Comparison of ENCODE assay signal across 8 cellular contexts in genomic region chr19:29714953-29715694, GRCh38. TPM values are rescaled to one million over a fixed set of nuclear protein-coding genes. Genes with fewer than 3 reads are reported as not detected.
DNase-seq lines count a peak whose midpoint lies in the region; ATAC-seq and TF ChIP-seq lines count a peak whose summit lies in the region.

Gene C19orf12 (minus strand): TSS chr19:29715261. CDS start chr19:29708413, 6,848 bp downstream.

- H3K9ac ChIP-seq in colonic mucosa (ENCODE audit: low read depth in 2 of 2, low read length in 2 of 2): peak within 1 kb of the TSS; percentile 92 to 96

- H3K27me3 ChIP-seq in colonic mucosa: no peaks in the 10 kb centered on the region

- peak; percentile 79 for ATAC-seq in HG02642 (IDR thresholded peaks at IDR 0.05; ENCODE audit: poor library complexity, unreplicated experiment)
- peak; percentile 72 for ATAC-seq in left lobe of liver

- DNase-seq in NCI-H2081 (lab: John Stamatoyannopoulos, UW) (peak; percentile 47 to 49), NCI-H2081 treated with DMSO at 0.1 percent for 48 hours (lab: John Stamatoyannopoulos, UW) (no peak), NCI-H146 (lab: John Stamatoyannopoulos, UW) (peak; percentile 75), colonic mucosa (peak; percentile 49), left lobe of liver (ENCODE audit: low spot score) (peak; percentile 67)
- DNase-seq in activated CD4-positive, CD25-positive, alpha-beta regulatory T cell treated with anti-CD3 and anti-CD28 coated beads, Interleukin-2, amount 50 U/mL, for 72 hours: peak; percentile 75
- peak; percentile 72 to 74 for DNase-seq in stimulated activated CD4-positive, alpha-beta T cell treated with anti-CD3 and anti-CD28 coated beads, Interleukin-2, amount 100 ng/mL, for 24 hours

- no peaks in the 10 kb centered on the region for H3K9me3 ChIP-seq in colonic mucosa

- intact Hi-C loops in colonic mucosa (cut with DNase I): no loop called here

- peaks cover 11% of the 10 kb centered on the region for H3K4me1 ChIP-seq in colonic mucosa

- H3K36me3 ChIP-seq in colonic mucosa: no peaks in the 10 kb centered on the region

- no peak for TF ChIP-seq CTCF in colonic mucosa (IDR thresholded peaks at IDR 0.05)

- peak within 1 kb of the TSS; percentile 95 for H3K4me3 ChIP-seq in colonic mucosa

- peak within 1 kb of the TSS; percentile 94 for H3K27ac ChIP-seq in colonic mucosa

RNA-seq across cellular contexts. Expression of gene C19orf12, which starts in this region (rescaled TPM):
- total RNA-seq in colonic mucosa (10 to 100 TPM; 15.2 to 15.3 TPM), left lobe of liver (52.3 TPM)
